Comparison of ENCODE assay signal across 23 cellular contexts in genomic region chr3:13272831-13273603, GRCh38.
A peak's percentile ranks its signal among the peaks of the same experiment; 100 is the strongest.
DNase-seq lines count a peak whose midpoint lies in the region; ATAC-seq and TF ChIP-seq lines count a peak whose summit lies in the region.
"Had no signal": no experiment of that assay in that cellular context is flagged by ENCODE, and none has a peak within 500 bp of the region (broad histone marks: within the 10 kb centered on the region; RNA-seq: fewer than 3 reads in every experiment).

No MANE protein-coding gene starts in this region.

- peak; percentile 39 for DNase-seq in DMS 273 (lab: John Stamatoyannopoulos, UW; ENCODE audit: unreplicated experiment)
- no peak for DNase-seq in DMS 273 treated with DMSO at 0.1 percent for 48 hours (lab: John Stamatoyannopoulos, UW)
- DNase-seq in RWPE2 (ENCODE audit: low spot score), result no peak
- no peak for DNase-seq in left lobe of liver (ENCODE audit: low spot score)
- DNase-seq in aorta, result peak; percentile 9 to 57
- DNase-seq in OCI-M2 (lab: John Stamatoyannopoulos, UW; ENCODE audit: unreplicated experiment), result no peak
- no peak for DNase-seq in Ammon's horn (ENCODE audit: low spot score)
- DNase-seq: AML-193; CD4-positive, CD25-positive, alpha-beta regulatory T cell; COR-L47; DMS153; EL; H9; IMR-90; NCI-H1417; NCI-H187 treated with DMSO at 0.1 percent for 48 hours; NCI-H526 treated with DMSO at 0.1 percent for 48 hours; NK-92 treated with Interleukin-12 subunit alpha and Interleukin-12 subunit beta, amount 100 ng/mL, for 24 hours; SHP77 treated with DMSO at 0.1 percent for 48 hours; SK-N-SH; T-cell had no signal

- H3K27ac ChIP-seq in RWPE2 (ENCODE audit: poor library complexity, severe bottlenecking) (no peak overlapping the region), aorta (ENCODE audit: low read depth in 1 of 2, low read length in 2 of 2) (no peak overlapping the region)
- H3K27ac ChIP-seq: 22Rv1 had no signal

- WGBS in aorta, 2 donors, result 60 to 65% methylated on average over 9 to 10 of the region's 10 CpGs

- H3K4me3 ChIP-seq in RWPE2 (ENCODE audit: severe bottlenecking) (no peak overlapping the region), aorta (ENCODE audit: low read length in 2 of 2) (no peak overlapping the region)

- H3K4me1 ChIP-seq in RWPE2 (ENCODE audit: insufficient read depth, poor library complexity, severe bottlenecking), result no peaks in the 10 kb centered on the region
- no peaks in the 10 kb centered on the region for H3K4me1 ChIP-seq in aorta (ENCODE audit: control insufficient read depth in 1 of 2, insufficient read depth in 2 of 2, low read length in 2 of 2)

- ATAC-seq in RWPE2 (ENCODE audit: low read depth) (0 out of 3 replicates have a peak, but pooled peaks have one; percentile 26), left lobe of liver (peak; percentile 6), aorta (ENCODE audit: low FRiP score) (no peak), HG02840 (IDR thresholded peaks at IDR 0.05; ENCODE audit: low FRiP score, unreplicated experiment) (no peak)
- ATAC-seq: T-cell had no signal

- no peak for TF ChIP-seq CTCF in RWPE2 (IDR thresholded peaks at IDR 0.05; ENCODE audit: poor library complexity, severe bottlenecking)

- H3K27me3 ChIP-seq in RWPE2 (ENCODE audit: insufficient read depth, poor library complexity, severe bottlenecking), result peaks cover 6% of the 10 kb centered on the region
- no peaks in the 10 kb centered on the region for H3K27me3 ChIP-seq in aorta (ENCODE audit: control insufficient read depth in 1 of 2, insufficient read depth in 2 of 2, low read length in 1 of 2)

- intact Hi-C loops in aorta (cut with DNase I), result no loop called here

- H3K36me3 ChIP-seq in RWPE2 (ENCODE audit: low read depth), result no peaks in the 10 kb centered on the region
- no peaks in the 10 kb centered on the region for H3K36me3 ChIP-seq in aorta (ENCODE audit: control insufficient read depth in 1 of 2, insufficient read depth in 2 of 2, low read length in 1 of 2)

- no peaks in the 10 kb centered on the region for H3K9me3 ChIP-seq in RWPE2 (ENCODE audit: severe bottlenecking)
- H3K9me3 ChIP-seq in aorta (ENCODE audit: control insufficient read depth, low read length), result peaks cover 1% of the 10 kb centered on the region
- H3K9me3 ChIP-seq: SK-N-SH had no signal

Comparison
In these comparisons a context has a peak if more than half of its experiments do, and no peak if none do; other contexts are left out.
1. DNase-seq: peak in DMS 273 (single experiment) and aorta (2 of 2); none in DMS 273 treated with DMSO at 0.1 percent for 48 hours (single experiment), RWPE2 (single experiment), left lobe of liver (single experiment), OCI-M2 (single experiment) and Ammon's horn (single experiment).
2. ATAC-seq: peak in RWPE2 (single experiment) and left lobe of liver (single experiment); none in aorta (single experiment) and HG02840 (single experiment).